ENCODE assay signal across 25 cellular contexts in genomic region chr1:69638673-69639072, GRCh38.
"Had no signal": no experiment of that assay in that cellular context is flagged by ENCODE, and none has a peak within 500 bp of the region (broad histone marks: within the 10 kb centered on the region; RNA-seq: fewer than 3 reads in every experiment).

No MANE protein-coding gene starts in this region.

- H3K36me3 ChIP-seq: neural progenitor cell, ovary, right lobe of liver, sigmoid colon, stomach, suprapubic skin, tibial artery, transverse colon, upper lobe of right lung, uterus had no signal

- H3K4me3 ChIP-seq: neural progenitor cell, ovary, psoas muscle, right lobe of liver, sigmoid colon, stomach, suprapubic skin, testis, tibial artery, transverse colon, upper lobe of right lung, uterus had no signal

- H3K27me3 ChIP-seq: neural progenitor cell, ovary, right lobe of liver, sigmoid colon, stomach, suprapubic skin, testis, tibial artery, transverse colon, upper lobe of right lung, uterus had no signal

- H2AFZ ChIP-seq: neural progenitor cell, parathyroid adenoma had no signal

- H3K79me2 ChIP-seq: parathyroid adenoma had no signal

- H3K27ac ChIP-seq: neural progenitor cell, ovary, parathyroid adenoma, psoas muscle, right lobe of liver, sigmoid colon, stomach, suprapubic skin, testis, tibial artery, transverse colon, upper lobe of right lung, uterus had no signal

- DNase-seq: natural killer cell; occipital lobe; ovary; posterior cingulate gyrus; psoas muscle; right cardiac atrium; right lobe of liver; sigmoid colon; small intestine; stimulated activated CD4-positive, alpha-beta T cell treated with anti-CD3 and anti-CD28 coated beads, Interleukin-15, amount 100 ng/mL, for 24 hours; stimulated activated CD4-positive, alpha-beta T cell treated with anti-CD3 and anti-CD28 coated beads, Interleukin-2, amount 100 ng/mL, for 24 hours; stimulated activated CD4-positive, alpha-beta T cell treated with anti-CD3 and anti-CD28 coated beads, Interleukin-2, amount 100 ng/mL, for 48 hours; stimulated activated CD4-positive, alpha-beta T cell treated with anti-CD3 and anti-CD28 coated beads, Interleukin-4, amount 100 ng/mL, for 24 hours; stimulated activated naive B cell treated with anti-CD40 and anti-IgM and Interleukin-4, amounts not matched to agents 10 μg/mL and 1 μg/mL and 100 μg/mL, for 72 hours; stimulated activated naive CD4-positive, alpha-beta T cell treated with Interleukin-2 at 50 U/mL for 16 hours; stomach; testis; tibial artery; transverse colon; upper lobe of right lung; uterus had no signal

- ATAC-seq: natural killer cell; psoas muscle; right cardiac atrium; right lobe of liver; stimulated activated effector memory CD8-positive, alpha-beta T cell treated with anti-CD3 and anti-CD28 coated beads, Interleukin-12 subunit alpha, Interleukin-12 subunit beta, amount 100 ng/mL, for 72 hours; stimulated activated naive B cell treated with anti-CD40 and anti-IgM and Interleukin-4, amounts not matched to agents 10 μg/mL and 1 μg/mL and 100 μg/mL, for 72 hours; upper lobe of right lung had no signal

- H3K4me1 ChIP-seq: neural progenitor cell, parathyroid adenoma, psoas muscle, right lobe of liver, sigmoid colon, stomach, suprapubic skin, testis, tibial artery, transverse colon, upper lobe of right lung, uterus had no signal

- H3K4me2 ChIP-seq: neural progenitor cell had no signal

- H3K9ac ChIP-seq: neural progenitor cell, parathyroid adenoma had no signal
